In the genomic region with DNA sequence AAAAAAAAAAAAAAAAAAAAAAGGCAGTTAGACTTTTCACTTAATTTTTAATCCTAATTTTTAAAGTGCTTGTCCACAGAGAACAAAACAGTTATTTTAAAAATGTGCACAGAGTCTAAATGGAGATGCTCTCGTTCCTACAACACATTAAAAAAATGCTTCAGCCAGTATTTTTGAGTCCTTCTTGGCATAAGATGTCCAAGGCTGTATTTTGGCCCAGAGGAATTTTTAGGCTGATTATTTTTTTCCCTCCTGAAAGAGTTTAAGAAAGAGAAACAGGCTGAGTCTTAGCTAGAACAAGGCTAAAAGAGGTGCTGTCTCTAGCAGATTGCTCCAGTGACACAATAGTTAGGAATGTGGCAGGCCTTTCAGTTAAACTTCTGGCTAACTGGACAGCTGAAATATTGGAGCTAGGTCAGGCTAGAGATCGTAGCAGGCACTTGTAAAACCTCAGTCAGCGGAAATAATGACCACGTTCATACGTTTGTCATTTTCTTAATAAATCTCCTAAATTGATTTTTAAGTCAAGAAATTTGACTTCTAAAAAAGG, we compare ENCODE assay signal across 11 cellular contexts.
DNase-seq lines count a peak whose midpoint lies in the region; ATAC-seq and TF ChIP-seq lines count a peak whose summit lies in the region.
"Had no signal": no experiment of that assay in that cellular context is flagged by ENCODE, and none has a peak within 500 bp of the region (broad histone marks: within the 10 kb centered on the region; RNA-seq: fewer than 3 reads in every experiment).

No MANE protein-coding gene starts in this region.

- no peak overlapping the region for H3K27ac ChIP-seq in mammary epithelial cell (ENCODE audit: insufficient read depth, low read depth, low read length)
- peak overlapping the region; percentile 71 for H3K27ac ChIP-seq in iPS-20b (ENCODE audit: low read length)

- no peaks in the 10 kb centered on the region; the same call in 1 of the 2 replicates for H3K4me1 Mint-ChIP-seq in HFFc6 (ENCODE audit: low read depth)
- no peaks in the 10 kb centered on the region for H3K4me1 Mint-ChIP-seq in activated CD8-positive, alpha-beta T cell treated with anti-CD3 and anti-CD28 coated beads for 36 hours (ENCODE audit: low read depth)
- H3K4me1 Mint-ChIP-seq: naive B cell had no signal

- no peaks in the 10 kb centered on the region for H3K9me3 ChIP-seq in mammary epithelial cell (replicated peaks; ENCODE audit: insufficient read depth, low read length)
- no peaks in the 10 kb centered on the region for H3K9me3 ChIP-seq in iPS-20b (ENCODE audit: insufficient read depth, low read depth, low read length)
- H3K9me3 ChIP-seq in skeletal muscle satellite cell (replicated peaks; ENCODE audit: low read length): no peaks in the 10 kb centered on the region

- dilution Hi-C loops in mammary epithelial cell (cut with HindIII; ENCODE audit: low sequenced_read_pairs): no loop called here

- H3K4me2 ChIP-seq in mammary epithelial cell (ENCODE audit: insufficient read depth, low read depth, low read length) (peak overlapping the region; percentile 59), skeletal muscle satellite cell (ENCODE audit: low read length) (peak overlapping the region; percentile 6)

- H3K27me3 ChIP-seq in mammary epithelial cell (ENCODE audit: insufficient read depth, low read length): no peaks in the 10 kb centered on the region
- H3K27me3 ChIP-seq in iPS-20b (ENCODE audit: insufficient read depth, low read length): no peaks in the 10 kb centered on the region
- H3K27me3 ChIP-seq in skeletal muscle satellite cell (ENCODE audit: control insufficient read depth, insufficient read depth, low read length): no peaks in the 10 kb centered on the region

- intact Hi-C loops in mammary epithelial cell (cut with micrococcal nuclease): no loop called here
- intact Hi-C loops in activated CD8-positive, alpha-beta T cell treated with anti-CD3 and anti-CD28 coated beads for 36 hours (cut with micrococcal nuclease): no loop called here

- no peak overlapping the region for H2AFZ ChIP-seq in mammary epithelial cell (ENCODE audit: low read depth, low read length)

- DNase-seq in HFFc6 (peak; percentile 9), mammary epithelial cell (peak; percentile 56), occipital lobe (lab: John Stamatoyannopoulos, UW) (no peak)
- no peak for DNase-seq in activated CD8-positive, alpha-beta T cell treated with anti-CD3 and anti-CD28 coated beads for 36 hours
- DNase-seq: activated CD4-positive, alpha-beta T cell treated with anti-CD3 and anti-CD28 coated beads for 1 hour; naive B cell; NCI-H510A had no signal

- TF ChIP-seq CTCF in HFFc6 (IDR thresholded peaks at IDR 0.05) (no peak), mammary epithelial cell (conservative IDR thresholded peaks at IDR 0.05 in 1 of 2, IDR thresholded peaks at IDR 0.05 in 1 of 2; ENCODE audit: extremely low read depth in 1 of 2, insufficient read depth in 1 of 2, low read depth in 1 of 2, low read length in 2 of 2) (no peak)
- no peak for TF ChIP-seq CTCF in activated CD8-positive, alpha-beta T cell treated with anti-CD3 and anti-CD28 coated beads for 36 hours (IDR thresholded peaks at IDR 0.05)

- H3K4me3 Mint-ChIP-seq in HFFc6: no peak overlapping the region; the same call in 1 of the 2 replicates
- no peak overlapping the region for H3K4me3 Mint-ChIP-seq in activated CD8-positive, alpha-beta T cell treated with anti-CD3 and anti-CD28 coated beads for 36 hours
- H3K4me3 Mint-ChIP-seq: naive B cell had no signal

- peaks cover 2% of the 10 kb centered on the region; the same call in 1 of the 2 replicates for H3K27me3 Mint-ChIP-seq in HFFc6 (ENCODE audit: insufficient read depth)
- H3K27me3 Mint-ChIP-seq in activated CD8-positive, alpha-beta T cell treated with anti-CD3 and anti-CD28 coated beads for 36 hours: no peaks in the 10 kb centered on the region
- H3K27me3 Mint-ChIP-seq: naive B cell had no signal

- POLR2A ChIA-PET in activated CD8-positive, alpha-beta T cell treated with anti-CD3 and anti-CD28 coated beads for 36 hours (lab: Charles Lee): no interaction called here

- H3K36me3 Mint-ChIP-seq in HFFc6 (ENCODE audit: low read depth): no peaks in the 10 kb centered on the region
- no peaks in the 10 kb centered on the region for H3K36me3 Mint-ChIP-seq in activated CD8-positive, alpha-beta T cell treated with anti-CD3 and anti-CD28 coated beads for 36 hours (ENCODE audit: low read depth)
- H3K36me3 Mint-ChIP-seq: naive B cell had no signal

- H3K9ac ChIP-seq in mammary epithelial cell (ENCODE audit: insufficient read depth, low read length) (no peak overlapping the region), iPS-20b (ENCODE audit: low read depth, low read length) (peak overlapping the region; percentile 69), skeletal muscle satellite cell (ENCODE audit: low read depth, low read length) (peak overlapping the region; percentile 1)

- no peaks in the 10 kb centered on the region for H3K79me2 ChIP-seq in mammary epithelial cell (ENCODE audit: insufficient read depth, low read length)

- H3K4me3 ChIP-seq in mammary epithelial cell (replicated peaks in 1 of 3; ENCODE audit: insufficient read depth in 1 of 3, low read depth in 2 of 3, low read length in 3 of 3) (peak overlapping the region in 1 of 3 experiments; percentile 1), iPS-20b (ENCODE audit: low read length) (peak overlapping the region; percentile 56; the same call in 1 of the 2 replicates), skeletal muscle satellite cell (ENCODE audit: low read length) (no peak overlapping the region)

- H3K9me3 Mint-ChIP-seq in HFFc6: peaks cover 27% of the 10 kb centered on the region
- H3K9me3 Mint-ChIP-seq in activated CD8-positive, alpha-beta T cell treated with anti-CD3 and anti-CD28 coated beads for 36 hours: peaks cover 5% of the 10 kb centered on the region

- BruUV-seq in mammary epithelial cell (replicated peaks; lab: Mats Ljungman, UMichigan): no TSS peak

- H3K27ac Mint-ChIP-seq in HFFc6: no peak overlapping the region
- H3K27ac Mint-ChIP-seq in activated CD8-positive, alpha-beta T cell treated with anti-CD3 and anti-CD28 coated beads for 36 hours: no peak overlapping the region

- no peaks in the 10 kb centered on the region for H4K20me1 ChIP-seq in mammary epithelial cell (ENCODE audit: insufficient read depth, low read length)

- in situ Hi-C loops in mammary epithelial cell (cut with MboI; ENCODE audit: low sequenced_read_pairs in 2 of 2): no loop called here

- WGBS in mammary epithelial cell (ENCODE audit: low coverage, missing lambda C conversion rate): 4% methylated on average over 5 of the region's 5 CpGs

- no peaks in the 10 kb centered on the region for H3K36me3 ChIP-seq in mammary epithelial cell (ENCODE audit: insufficient read depth, low read length)
- H3K36me3 ChIP-seq in iPS-20b (ENCODE audit: insufficient read depth, low read depth, low read length): no peaks in the 10 kb centered on the region
- no peaks in the 10 kb centered on the region for H3K36me3 ChIP-seq in skeletal muscle satellite cell (ENCODE audit: insufficient read depth, low read length)

- no peak for ATAC-seq in activated CD8-positive, alpha-beta T cell treated with anti-CD3 and anti-CD28 coated beads for 36 hours
- ATAC-seq in HG03280 (IDR thresholded peaks at IDR 0.05; ENCODE audit: unreplicated experiment) (no peak), HG03159 (IDR thresholded peaks at IDR 0.05; ENCODE audit: unreplicated experiment) (no peak)

- CTCF ChIA-PET in mammary epithelial cell (lab: Charles Lee; ENCODE audit: low non-redundant PET): interaction anchor here (0.6 kb wide), 1 partner anchor 409 kb away, joined by 3 read pairs; no protein-coding TSS in a partner anchor
- CTCF ChIA-PET in activated CD8-positive, alpha-beta T cell treated with anti-CD3 and anti-CD28 coated beads for 36 hours (lab: Charles Lee): no interaction called here

- H3K4me1 ChIP-seq in mammary epithelial cell (ENCODE audit: insufficient read depth, low read length) (peaks cover 16% of the 10 kb centered on the region), iPS-20b (ENCODE audit: insufficient read depth, low read length) (peaks cover 40% of the 10 kb centered on the region), skeletal muscle satellite cell (ENCODE audit: control insufficient read depth, insufficient read depth, low read length) (peaks cover 10% of the 10 kb centered on the region)

Comparison
In these comparisons a context has a peak if more than half of its experiments do, and no peak if none do; other contexts are left out.
1. DNase-seq: peak in HFFc6 (single experiment) and mammary epithelial cell (single experiment); none in activated CD8-positive, alpha-beta T cell treated with anti-CD3 and anti-CD28 coated beads for 36 hours (single experiment) and occipital lobe (single experiment).